13 cellular contexts compared by ENCODE assay signal in the genomic region with DNA sequence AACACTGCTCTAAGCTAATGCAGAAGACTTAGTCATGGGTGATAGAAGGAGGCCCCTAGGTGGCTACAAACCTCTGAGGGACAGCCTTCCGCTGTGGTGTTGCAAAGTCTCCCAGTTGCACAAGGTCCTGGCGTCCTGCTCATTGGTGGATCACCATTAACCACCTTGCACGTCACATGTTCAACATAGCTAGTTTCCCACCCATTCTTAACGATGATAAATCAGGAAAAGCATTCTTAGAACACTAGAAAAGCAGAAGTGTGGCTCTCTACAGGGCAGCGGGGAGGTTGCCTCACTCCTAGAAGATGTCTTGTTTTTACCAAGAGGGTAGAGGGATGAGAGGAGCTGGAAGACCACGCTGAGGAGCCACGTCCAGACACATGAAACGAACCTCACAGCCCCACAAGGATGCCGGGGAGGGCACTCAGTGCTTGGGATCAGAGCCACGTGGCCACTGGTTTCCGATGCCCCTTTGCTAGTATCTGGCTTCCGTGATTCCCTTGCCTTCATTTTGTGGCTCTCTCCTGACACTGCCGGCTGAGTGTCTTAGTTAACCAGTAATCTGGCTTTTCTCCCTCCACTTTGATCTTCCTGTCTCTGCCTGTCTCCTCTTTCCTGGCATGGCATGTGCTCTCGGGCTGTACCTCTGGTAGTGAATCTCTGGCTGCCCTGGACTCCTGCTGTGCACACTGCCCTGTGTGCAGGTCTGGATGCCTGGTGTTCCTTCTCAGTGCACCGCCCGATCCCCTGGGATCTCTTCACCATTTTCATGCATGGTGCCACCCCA.
A peak's percentile ranks its signal among the peaks of the same experiment; 100 is the strongest.
DNase-seq lines count a peak whose midpoint lies in the region; ATAC-seq and TF ChIP-seq lines count a peak whose summit lies in the region.
"Had no signal": no experiment of that assay in that cellular context is flagged by ENCODE, and none has a peak within 500 bp of the region (broad histone marks: within the 10 kb centered on the region; RNA-seq: fewer than 3 reads in every experiment).

No MANE protein-coding gene starts in this region.

- peaks cover 63 to 74% of the 10 kb centered on the region in 2 donors for H3K36me3 Mint-ChIP-seq in CD14-positive monocyte
- H3K36me3 Mint-ChIP-seq in activated CD8-positive, alpha-beta T cell treated with anti-CD3 and anti-CD28 coated beads for 36 hours (ENCODE audit: low read depth), result peaks cover 40% of the 10 kb centered on the region

- H3K27me3 Mint-ChIP-seq in CD14-positive monocyte (ENCODE audit: low read depth in 3 of 3), result peaks cover 0 to 3% (median 2%) of the 10 kb centered on the region in 3 donors
- H3K27me3 Mint-ChIP-seq in activated CD8-positive, alpha-beta T cell treated with anti-CD3 and anti-CD28 coated beads for 36 hours, result no peaks in the 10 kb centered on the region
- H3K27me3 Mint-ChIP-seq: CD4-positive, alpha-beta memory T cell had no signal

- peak; percentile 98 for DNase-seq in CD14-positive monocyte (ENCODE audit: low spot score)
- DNase-seq in activated CD8-positive, alpha-beta T cell treated with anti-CD3 and anti-CD28 coated beads for 36 hours, result no peak
- peak; percentile 81 to 82 for DNase-seq in left lung
- no peak for DNase-seq in stimulated activated CD4-positive, alpha-beta T cell treated with anti-CD3 and anti-CD28 coated beads, Interleukin-1b, Interleukin-23, amount 100 ng/mL, for 48 hours
- no peak for DNase-seq in SJCRH30
- DNase-seq in sigmoid colon, result no peak
- DNase-seq: CD4-positive, alpha-beta memory T cell; cortex of kidney; NCI-H524 had no signal

- peaks cover 0 to 4% (median 0%) of the 10 kb centered on the region in 7 donors for H3K9me3 Mint-ChIP-seq in CD14-positive monocyte
- H3K9me3 Mint-ChIP-seq in activated CD8-positive, alpha-beta T cell treated with anti-CD3 and anti-CD28 coated beads for 36 hours, result no peaks in the 10 kb centered on the region

- no peak for TF ChIP-seq POLR2A in sigmoid colon (IDR thresholded peaks at IDR 0.05)

- CTCF ChIA-PET in activated CD8-positive, alpha-beta T cell treated with anti-CD3 and anti-CD28 coated beads for 36 hours (lab: Charles Lee), result interaction anchor here (1.4 to 1.5 kb wide), 2 partner anchors 8 to 172 kb away, joined by 3 to 8 read pairs; no protein-coding TSS in a partner anchor

- POLR2A ChIA-PET in activated CD8-positive, alpha-beta T cell treated with anti-CD3 and anti-CD28 coated beads for 36 hours (lab: Charles Lee), result interaction anchor here (1.3 kb wide), 2 partner anchors 56 to 91 kb away, joined by 3 to 4 read pairs; partner anchors contain the start of gene NEDD9

- intact Hi-C loops in CD14-positive monocyte (cut with micrococcal nuclease), result loop anchor here in 1 of 2 donors (1.0 to 10.0 kb wide), 5 partner anchors 26 to 179 kb away; no protein-coding TSS in a partner anchor
- intact Hi-C loops in activated CD8-positive, alpha-beta T cell treated with anti-CD3 and anti-CD28 coated beads for 36 hours (cut with micrococcal nuclease), result loop anchor here (2.0 to 5.0 kb wide), 2 partner anchors 43 to 47 kb away; no protein-coding TSS in a partner anchor
- intact Hi-C loops in left lung (cut with DNase I), result no loop called here
- intact Hi-C loops in sigmoid colon (cut with DNase I), result loop anchor here (10.0 kb wide), 1 partner anchor 151 kb away; no protein-coding TSS in a partner anchor

- H3K4me3 Mint-ChIP-seq in CD14-positive monocyte, result peak overlapping the region; percentile 53 to 65
- no peak overlapping the region for H3K4me3 Mint-ChIP-seq in activated CD8-positive, alpha-beta T cell treated with anti-CD3 and anti-CD28 coated beads for 36 hours

- H3K27ac ChIP-seq in left lung (peak overlapping the region in 1 of 2 donors; percentile 81), SJCRH30 (no peak overlapping the region), sigmoid colon (no peak overlapping the region)
- H3K27ac ChIP-seq: thoracic aorta had no signal

- H3K4me1 ChIP-seq in left lung (peaks cover under 1 to 38% of the 10 kb centered on the region in 2 donors), SJCRH30 (no peaks in the 10 kb centered on the region), sigmoid colon (peaks cover 0 to 3% (median 2%) of the 10 kb centered on the region in 4 donors)

- peak overlapping the region; percentile 98 to 100 (median 99) for H3K27ac Mint-ChIP-seq in CD14-positive monocyte
- peak overlapping the region; percentile 85 for H3K27ac Mint-ChIP-seq in activated CD8-positive, alpha-beta T cell treated with anti-CD3 and anti-CD28 coated beads for 36 hours

- H3K27me3 ChIP-seq in left lung (no peaks in the 10 kb centered on the region), SJCRH30 (no peaks in the 10 kb centered on the region), sigmoid colon (no peaks in the 10 kb centered on the region)

- H3K36me3 ChIP-seq in left lung (peaks cover 0 to 4% of the 10 kb centered on the region in 2 donors), SJCRH30 (no peaks in the 10 kb centered on the region), sigmoid colon (no peaks in the 10 kb centered on the region)
- H3K36me3 ChIP-seq: thoracic aorta had no signal

- WGBS in sigmoid colon, 2 donors, result 84 to 86% methylated on average over 16 of the region's 16 CpGs

- TF ChIP-seq CTCF in CD14-positive monocyte (IDR thresholded peaks at IDR 0.05), result peak; percentile 49
- no peak for TF ChIP-seq CTCF in activated CD8-positive, alpha-beta T cell treated with anti-CD3 and anti-CD28 coated beads for 36 hours (IDR thresholded peaks at IDR 0.05)
- TF ChIP-seq CTCF in left lung (IDR thresholded peaks at IDR 0.05), result peak in 1 of 2 donors; percentile 28
- TF ChIP-seq CTCF in sigmoid colon (IDR thresholded peaks at IDR 0.05), result no peak

- ATAC-seq in GM19467 (IDR thresholded peaks at IDR 0.05; ENCODE audit: unreplicated experiment) (peak; percentile 41), left lung (peak; percentile 68), GM19328 (IDR thresholded peaks at IDR 0.05; ENCODE audit: unreplicated experiment) (no peak)
- peak; percentile 6 for ATAC-seq in activated CD8-positive, alpha-beta T cell treated with anti-CD3 and anti-CD28 coated beads for 36 hours

- peaks cover 61% of the 10 kb centered on the region for H3K4me1 Mint-ChIP-seq in CD14-positive monocyte
- H3K4me1 Mint-ChIP-seq in activated CD8-positive, alpha-beta T cell treated with anti-CD3 and anti-CD28 coated beads for 36 hours (ENCODE audit: low read depth), result peaks cover 70% of the 10 kb centered on the region

- H3K9me3 ChIP-seq in left lung (no peaks in the 10 kb centered on the region), SJCRH30 (replicated peaks) (no peaks in the 10 kb centered on the region), sigmoid colon (no peaks in the 10 kb centered on the region)
- H3K9me3 ChIP-seq: thoracic aorta had no signal

- no peak for TF ChIP-seq EP300 in sigmoid colon (IDR thresholded peaks at IDR 0.05)

- H3K4me3 ChIP-seq in left lung, result no peak overlapping the region
- no peak overlapping the region for H3K4me3 ChIP-seq in SJCRH30
- H3K4me3 ChIP-seq in sigmoid colon, result no peak overlapping the region
- H3K4me3 ChIP-seq: skin epidermis, thoracic aorta had no signal

Comparison
In these comparisons a context has a peak if more than half of its experiments do, and no peak if none do; other contexts are left out.
1. DNase-seq: peak in CD14-positive monocyte (single experiment) and left lung (2 of 2); none in activated CD8-positive, alpha-beta T cell treated with anti-CD3 and anti-CD28 coated beads for 36 hours (single experiment), stimulated activated CD4-positive, alpha-beta T cell treated with anti-CD3 and anti-CD28 coated beads, Interleukin-1b, Interleukin-23, amount 100 ng/mL, for 48 hours (single experiment), SJCRH30 (0 of 2) and sigmoid colon (single experiment).
2. intact Hi-C loops: an anchor here in activated CD8-positive, alpha-beta T cell treated with anti-CD3 and anti-CD28 coated beads for 36 hours (2.0 to 5.0 kb wide) and sigmoid colon (10.0 kb wide); none called in left lung.